8 cellular contexts compared by ENCODE assay signal in the genomic region with DNA sequence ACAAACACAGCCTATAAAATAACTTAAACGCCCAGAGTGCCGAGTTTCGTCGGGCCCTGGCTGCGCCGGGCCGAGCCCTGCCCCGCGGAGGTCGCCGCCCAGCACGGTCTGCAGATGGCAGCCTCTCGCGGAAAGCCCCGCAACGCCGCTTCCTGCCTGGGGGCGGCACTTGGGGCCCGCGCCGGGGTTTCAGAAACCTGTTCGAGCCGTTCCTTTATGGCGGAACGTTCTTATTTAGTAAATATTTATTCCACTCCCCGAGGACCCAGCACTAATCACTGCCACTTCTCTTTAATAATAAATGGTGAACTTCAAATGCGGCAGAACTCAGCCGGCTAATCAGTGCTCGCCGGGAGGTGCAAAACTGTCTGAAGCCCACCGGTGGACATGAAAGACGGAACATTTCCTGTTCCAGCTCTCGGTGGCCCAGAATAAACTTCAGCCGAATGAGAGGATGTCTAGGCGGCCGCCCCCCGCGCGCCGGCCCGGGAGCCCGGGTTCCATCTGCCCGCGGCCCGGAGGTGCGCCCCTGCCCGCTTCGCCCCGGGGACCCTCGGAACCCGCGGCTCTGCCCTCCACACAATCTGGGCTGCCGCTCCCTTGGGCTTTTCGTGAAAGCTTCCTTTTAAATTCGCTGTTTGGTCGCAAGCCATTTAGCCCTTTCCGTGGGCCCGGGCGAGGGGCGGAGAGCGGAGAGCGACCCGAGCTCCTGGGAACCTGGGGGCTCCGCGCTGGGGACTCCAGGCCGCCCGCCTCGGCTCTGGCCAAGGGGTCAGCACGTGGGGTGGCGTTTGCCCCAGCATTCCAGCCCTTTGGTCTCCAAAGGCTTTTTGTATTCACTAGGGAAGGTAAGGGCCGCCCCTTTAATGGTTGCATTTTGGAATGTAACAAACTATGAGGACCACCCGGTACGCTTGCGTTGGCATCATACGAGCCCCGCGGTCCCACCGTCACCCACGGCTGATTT.
DNase-seq lines count a peak whose midpoint lies in the region; ATAC-seq, FAIRE-seq and TF ChIP-seq lines count a peak whose summit lies in the region.

No MANE protein-coding gene starts in this region.

- H4K20me1 ChIP-seq in K562 (replicated peaks; ENCODE audit: control insufficient read depth, insufficient read depth, low read length), result no peaks in the 10 kb centered on the region

- peak in 1 of 2 experiments; percentile 32; a peak in 1 of 4 replicates for TF ChIP-seq RAD21 in K562 (CRISPR knock-in tag; conservative IDR thresholded peaks at IDR 0.05 in 1 of 2, IDR thresholded peaks at IDR 0.05 in 1 of 2)

- intact Hi-C loops in K562 (cut with micrococcal nuclease), result loop anchor here (1.0 to 10.0 kb wide), 7 partner anchors 65 to 1878 kb away; no protein-coding TSS in a partner anchor
- intact Hi-C loops in spleen (cut with DNase I; ENCODE audit: low total_unique reads), result loop anchor here (5.0 kb wide), 1 partner anchor 975 kb away; no protein-coding TSS in a partner anchor

- POLR2A ChIA-PET in K562 (lab: Yijun Ruan, JAX), result no interaction called here

- CTCF ChIA-PET in K562 (lab: Yijun Ruan, JAX; ENCODE audit: low intra/inter-chr PET ratio), result interaction anchor here (0.5 to 2.9 kb wide), 2 partner anchors 911 to 973 kb away, joined by 3 to 11 read pairs; no protein-coding TSS in a partner anchor

- H3K4me2 ChIP-seq in K562 (ENCODE audit: insufficient read depth, low read length), result peak overlapping the region; percentile 60

- TF ChIP-seq POLR2A in K562 (conservative IDR thresholded peaks at IDR 0.05), result no peak
- no peak for TF ChIP-seq POLR2A in spleen (IDR thresholded peaks at IDR 0.05)

- H2AFZ ChIP-seq in K562 (ENCODE audit: low read depth, low read length), result peak overlapping the region; percentile 82

- in situ Hi-C loops in K562 (cut with MboI), result loop anchor here (10.0 to 25.0 kb wide), 2 partner anchors 968 to 1870 kb away; partner anchors contain the start of gene SOX2

- H3K9ac ChIP-seq in K562 (ENCODE audit: insufficient read depth in 1 of 2, low read depth in 2 of 2, low read length in 2 of 2), result peak overlapping the region; percentile 26 to 82; a peak in 3 of 4 replicates
- peak overlapping the region; percentile 70; the same call in 1 of the 2 replicates for H3K9ac ChIP-seq in iPS-20b (ENCODE audit: low read depth, low read length)

- TF ChIP-seq CTCF in K562 (IDR thresholded peaks at IDR 0.05 in 2 of 3, conservative IDR thresholded peaks at IDR 0.05 in 1 of 3; ENCODE audit: insufficient read depth in 2 of 3, low read depth in 1 of 3, low read length in 3 of 3) (peak; percentile 43 to 97 (median 51); a peak in 5 of 6 replicates), spleen (IDR thresholded peaks at IDR 0.05 in 8 of 11, conservative IDR thresholded peaks at IDR 0.05 in 3 of 11) (peak in 3 of 11 experiments; percentile 20 to 35 (median 26))

- H3K4me3 ChIP-seq in Jurkat, Clone E6-1 (ENCODE audit: low read length), result peak overlapping the region; percentile 61
- H3K4me3 ChIP-seq in K562 (peak overlapping the region; percentile 32), iPS-20b (ENCODE audit: low read length) (peak overlapping the region; percentile 82), spleen (peak overlapping the region; percentile 34 to 78 (median 54))

- H3K27ac ChIP-seq in K562 (ENCODE audit: extremely low read depth, low read depth, low read length), result no peak overlapping the region
- H3K27ac ChIP-seq in iPS-20b (ENCODE audit: low read length), result no peak overlapping the region
- peak overlapping the region in 4 of 8 donors; percentile 1 to 34 (median 15) for H3K27ac ChIP-seq in spleen

- peak; percentile 82 for DNase-seq in ELF-1 (ENCODE audit: low read depth, low spot score)
- DNase-seq in Jurkat, Clone E6-1 (ENCODE audit: low read depth, low spot score), result peak; percentile 16
- DNase-seq in T-helper 2 cell, result peak; percentile 21 to 64 (median 34)
- peak; percentile 46 to 79 (median 60) for DNase-seq in K562 (ENCODE audit: extremely low read depth in 1 of 4, low spot score in 3 of 4)
- peak; percentile 89 for DNase-seq in spleen
- no peak for DNase-seq in cortex of kidney (lab: John Stamatoyannopoulos, UW)

- no peak for TF ChIP-seq EP300 in K562 (IDR thresholded peaks at IDR 0.05; ENCODE audit: low read length)

- 0 out of 5 replicates have a peak, but pooled peaks cover 0 to 4% of the 10 kb centered on the region in 2 experiments for H3K27me3 ChIP-seq in K562 (ENCODE audit: control insufficient read depth in 2 of 2, insufficient read depth in 2 of 2, low read length in 2 of 2)
- peaks cover 15% of the 10 kb centered on the region; the same call in 1 of the 2 replicates for H3K27me3 ChIP-seq in iPS-20b (ENCODE audit: insufficient read depth, low read length)
- H3K27me3 ChIP-seq in spleen (replicated peaks in 1 of 7), result peaks cover 0 to 55% (median 22%) of the 10 kb centered on the region in 7 donors

- H3K79me2 ChIP-seq in K562 (ENCODE audit: control insufficient read depth, insufficient read depth, low read length), result no peaks in the 10 kb centered on the region

- H3K36me3 ChIP-seq in K562 (ENCODE audit: control insufficient read depth, insufficient read depth, low read length) (no peaks in the 10 kb centered on the region), iPS-20b (ENCODE audit: insufficient read depth, low read depth, low read length) (no peaks in the 10 kb centered on the region), spleen (no peaks in the 10 kb centered on the region)

- no peak for FAIRE-seq in K562 (lab: Jason Lieb, UNC)

- ATAC-seq in GM21619 (IDR thresholded peaks at IDR 0.05; ENCODE audit: unreplicated experiment) (peak; percentile 85), K562 (peak; percentile 96)

- H3K9me1 ChIP-seq in K562 (ENCODE audit: control insufficient read depth, insufficient read depth, low read length), result no peaks in the 10 kb centered on the region

- peaks cover 0 to 10% of the 10 kb centered on the region in 2 experiments; a peak in 2 of 5 replicates for H3K4me1 ChIP-seq in K562 (replicated peaks in 1 of 2; ENCODE audit: control insufficient read depth in 2 of 2, insufficient read depth in 2 of 2, low read length in 2 of 2)
- peaks cover 4% of the 10 kb centered on the region; the same call in 1 of the 2 replicates for H3K4me1 ChIP-seq in iPS-20b (ENCODE audit: insufficient read depth, low read length)
- peaks cover 15 to 24% (median 17%) of the 10 kb centered on the region in 6 donors for H3K4me1 ChIP-seq in spleen

- no TSS peak for BruUV-seq in K562 (replicated peaks; lab: Mats Ljungman, UMichigan)

- WGBS in K562 (ENCODE audit: insufficient coverage, low coverage, missing lambda C conversion rate), result 40% methylated on average over 77 of the region's 79 CpGs
- WGBS in spleen, 5 donors, result 1 to 2% (median 1%) methylated on average over 59 to 79 of the region's 79 CpGs

- no peaks in the 10 kb centered on the region for H3K9me3 ChIP-seq in K562 (replicated peaks; ENCODE audit: control insufficient read depth, insufficient read depth, low read depth, low read length)
- no peaks in the 10 kb centered on the region for H3K9me3 ChIP-seq in iPS-20b (ENCODE audit: insufficient read depth, low read depth, low read length)
- H3K9me3 ChIP-seq in spleen, result no peaks in the 10 kb centered on the region

TF ChIP-seq in K562, 482 proteins besides CTCF, POLR2A, EP300 and RAD21 (continues in another document):
- peak in 2 of 3 experiments; percentile 55 to 56 for TF ChIP-seq YY1 (IDR thresholded peaks at IDR 0.05; ENCODE audit: borderline replicate concordance in 1 of 3, control insufficient read depth in 1 of 3, extremely low read depth in 1 of 3, insufficient read depth in 3 of 3, insufficient read length in 1 of 3, insufficient replicate concordance in 2 of 3, low read depth in 1 of 3, low read length in 2 of 3)
- TF ChIP-seq NFRKB (IDR thresholded peaks at IDR 0.05; ENCODE audit: low read depth), result no peak
- TF ChIP-seq ZNF431 (CRISPR knock-in tag; IDR thresholded peaks at IDR 0.05), result no peak
- TF ChIP-seq, protein P1, sequence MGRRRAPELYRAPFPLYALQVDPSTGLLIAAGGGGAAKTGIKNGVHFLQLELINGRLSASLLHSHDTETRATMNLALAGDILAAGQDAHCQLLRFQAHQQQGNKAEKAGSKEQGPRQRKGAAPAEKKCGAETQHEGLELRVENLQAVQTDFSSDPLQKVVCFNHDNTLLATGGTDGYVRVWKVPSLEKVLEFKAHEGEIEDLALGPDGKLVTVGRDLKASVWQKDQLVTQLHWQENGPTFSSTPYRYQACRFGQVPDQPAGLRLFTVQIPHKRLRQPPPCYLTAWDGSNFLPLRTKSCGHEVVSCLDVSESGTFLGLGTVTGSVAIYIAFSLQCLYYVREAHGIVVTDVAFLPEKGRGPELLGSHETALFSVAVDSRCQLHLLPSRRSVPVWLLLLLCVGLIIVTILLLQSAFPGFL (CRISPR knock-in tag; IDR thresholded peaks at IDR 0.05), result no peak
- peak; percentile 52; the same call in 1 of the 2 replicates for TF ChIP-seq CXXC5 (CRISPR knock-in tag; IDR thresholded peaks at IDR 0.05)
- TF ChIP-seq IRF2 (CRISPR knock-in tag; IDR thresholded peaks at IDR 0.05), result no peak
- TF ChIP-seq POLR2G (IDR thresholded peaks at IDR 0.05; ENCODE audit: low read depth, low read length), result peak; percentile 66
- TF ChIP-seq GTF3C2 (IDR thresholded peaks at IDR 0.05; ENCODE audit: borderline replicate concordance, extremely low read depth, insufficient read length), result no peak

Comparison
In these comparisons a context has a peak if more than half of its experiments do, and no peak if none do; other contexts are left out.
1. H3K4me3 ChIP-seq: peak in every context shown above with its lines; median percentile 82 in iPS-20b; 61 in Jurkat, Clone E6-1; 54 in spleen; 32 in K562.